9 cellular contexts compared by ENCODE assay signal in genomic region chr4:152385551-152385950, GRCh38.
A peak's percentile ranks its signal among the peaks of the same experiment; 100 is the strongest.
DNase-seq lines count a peak whose midpoint lies in the region; ATAC-seq, FAIRE-seq and TF ChIP-seq lines count a peak whose summit lies in the region.
"Had no signal": no experiment of that assay in that cellular context is flagged by ENCODE, and none has a peak within 500 bp of the region (broad histone marks: within the 10 kb centered on the region; RNA-seq: fewer than 3 reads in every experiment).

No MANE protein-coding gene starts in this region.

- 0 out of 3 replicates have a peak, but pooled peaks cover 3% of the 10 kb centered on the region for H3K4me1 ChIP-seq in A549

- H3K4me3 ChIP-seq in A549 = no peak overlapping the region

- H3K36me3 Mint-ChIP-seq in activated naive CD8-positive, alpha-beta T cell treated with anti-CD3 and anti-CD28 coated beads, Interleukin-2, amount 50 U/mL, for 24 hours (ENCODE audit: low read depth) = no peaks in the 10 kb centered on the region

- TF ChIP-seq RAD21 in A549 (conservative IDR thresholded peaks at IDR 0.05 in 1 of 2, IDR thresholded peaks at IDR 0.05 in 1 of 2) = peak; percentile 47 to 62

- ATAC-seq in A549 (no peak), GM19395 (IDR thresholded peaks at IDR 0.05; ENCODE audit: unreplicated experiment) (no peak)
- ATAC-seq in activated naive CD8-positive, alpha-beta T cell treated with anti-CD3 and anti-CD28 coated beads, Interleukin-2, amount 50 U/mL, for 24 hours = no peak

- H3K9me3 Mint-ChIP-seq in activated naive CD8-positive, alpha-beta T cell treated with anti-CD3 and anti-CD28 coated beads, Interleukin-2, amount 50 U/mL, for 24 hours = no peaks in the 10 kb centered on the region

- TF ChIP-seq EP300 in A549 (IDR thresholded peaks at IDR 0.05) = no peak

- H3K27me3 Mint-ChIP-seq in activated naive CD8-positive, alpha-beta T cell treated with anti-CD3 and anti-CD28 coated beads, Interleukin-2, amount 50 U/mL, for 24 hours = no peaks in the 10 kb centered on the region

- H3K4me3 Mint-ChIP-seq in activated naive CD8-positive, alpha-beta T cell treated with anti-CD3 and anti-CD28 coated beads, Interleukin-2, amount 50 U/mL, for 24 hours = no peak overlapping the region

- H3K27ac Mint-ChIP-seq in activated naive CD8-positive, alpha-beta T cell treated with anti-CD3 and anti-CD28 coated beads, Interleukin-2, amount 50 U/mL, for 24 hours = no peak overlapping the region

- FAIRE-seq in A549 (lab: Jason Lieb, UNC) = no peak
- FAIRE-seq: GM12892 had no signal

- POLR2A ChIA-PET in A549 (lab: Yijun Ruan, JAX) = no interaction called here

- TF ChIP-seq CTCF in A549 (IDR thresholded peaks at IDR 0.05) (peak; percentile 54), GM12874 (IDR thresholded peaks at IDR 0.05; ENCODE audit: insufficient read depth, low read depth, low read length) (peak; percentile 49; the same call in 1 of the 2 replicates)

- 3% methylated on average over 1 of the region's 1 CpG for WGBS in A549 (ENCODE audit: missing lambda C conversion rate)

- H3K4me1 Mint-ChIP-seq in activated naive CD8-positive, alpha-beta T cell treated with anti-CD3 and anti-CD28 coated beads, Interleukin-2, amount 50 U/mL, for 24 hours = peaks cover 16% of the 10 kb centered on the region

- CTCF ChIA-PET in A549 (lab: Yijun Ruan, JAX) = interaction anchor here (1.4 kb wide), 1 partner anchor 1268 kb away, joined by 3 read pairs; no protein-coding TSS in a partner anchor

- H3K4me2 ChIP-seq in A549 = no peak overlapping the region

- H3K9me3 ChIP-seq in A549 = no peaks in the 10 kb centered on the region

- DNase-seq in A549 (ENCODE audit: low read depth in 1 of 2, low spot score in 1 of 2) = no peak
- peak; percentile 22 for DNase-seq in SW480 (ENCODE audit: low spot score)
- DNase-seq in iPS-NIHi11 (ENCODE audit: low spot score) = peak; percentile 9
- DNase-seq in stimulated activated CD4-positive, alpha-beta T cell treated with anti-CD3 and anti-CD28 coated beads, Interleukin-2, amount 100 ng/mL, for 48 hours = no peak
- no peak for DNase-seq in NCI-H187 (lab: John Stamatoyannopoulos, UW)
- no peak for DNase-seq in activated naive CD8-positive, alpha-beta T cell treated with anti-CD3 and anti-CD28 coated beads, Interleukin-2, amount 50 U/mL, for 24 hours

- no peak overlapping the region for H3K27ac ChIP-seq in A549

- TF ChIP-seq POLR2A in A549 (IDR thresholded peaks at IDR 0.05; ENCODE audit: low read length) = no peak

TF ChIP-seq in A549, 52 proteins besides CTCF, POLR2A, EP300 and RAD21:
- no peak for TF ChIP-seq NR3C1 (IDR thresholded peaks at IDR 0.05)
- TF ChIP-seq CEBPB (IDR thresholded peaks at IDR 0.05) = no peak
- TF ChIP-seq SMC3 (IDR thresholded peaks at IDR 0.05) = peak; percentile 47
- no peak for TF ChIP-seq HES2 (IDR thresholded peaks at IDR 0.05)
- TF ChIP-seq KDM1A (IDR thresholded peaks at IDR 0.05; ENCODE audit: low read depth) = no peak
- TF ChIP-seq GATA3 (IDR thresholded peaks at IDR 0.05; ENCODE audit: borderline replicate concordance) = no peak
- no peak for TF ChIP-seq MAX (IDR thresholded peaks at IDR 0.05)

Comparison
In these comparisons a context has a peak if more than half of its experiments do, and no peak if none do; other contexts are left out.
1. DNase-seq: peak in SW480 (single experiment) and iPS-NIHi11 (single experiment); none in A549 (0 of 2), stimulated activated CD4-positive, alpha-beta T cell treated with anti-CD3 and anti-CD28 coated beads, Interleukin-2, amount 100 ng/mL, for 48 hours (0 of 2), NCI-H187 (0 of 2) and activated naive CD8-positive, alpha-beta T cell treated with anti-CD3 and anti-CD28 coated beads, Interleukin-2, amount 50 U/mL, for 24 hours (single experiment).